Comparison of ENCODE assay signal across 25 cellular contexts in the genomic region with DNA sequence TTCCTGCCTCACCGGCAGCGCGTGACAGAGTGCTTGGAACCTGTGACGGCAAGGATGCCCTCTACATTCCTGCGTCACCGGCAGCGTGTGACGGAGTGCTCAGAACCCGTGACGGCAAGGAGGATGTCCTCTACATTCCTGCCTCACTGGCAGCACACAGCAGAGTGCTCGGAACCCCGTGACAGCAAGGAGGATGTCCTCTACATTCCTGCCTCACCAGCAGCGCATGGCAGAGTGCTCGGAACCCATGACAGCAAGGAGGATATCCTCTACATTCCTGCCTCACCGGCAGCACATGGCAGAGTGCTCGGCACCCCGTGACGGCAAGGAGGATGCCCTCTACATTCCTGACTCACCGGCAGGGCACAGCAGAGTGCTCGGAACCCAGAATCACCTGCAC.
A peak's percentile ranks its signal among the peaks of the same experiment; 100 is the strongest.
DNase-seq lines count a peak whose midpoint lies in the region; ATAC-seq, FAIRE-seq and TF ChIP-seq lines count a peak whose summit lies in the region.
"Had no signal": no experiment of that assay in that cellular context is flagged by ENCODE, and none has a peak within 500 bp of the region (broad histone marks: within the 10 kb centered on the region; RNA-seq: fewer than 3 reads in every experiment).

No MANE protein-coding gene starts in this region.

- H2BK5ac ChIP-seq in H1 (ENCODE audit: low read depth, low read length) (no peak overlapping the region), trophoblast cell (ENCODE audit: low read depth, low read length, poor library complexity) (no peak overlapping the region)

- H3K56ac ChIP-seq in H1 (replicated peaks; ENCODE audit: insufficient read length, low read depth, low read length) = no peak overlapping the region

- H3K4me3 ChIP-seq in H1 (ENCODE audit: extremely low read depth in 1 of 4, insufficient read depth in 2 of 4, low read depth in 3 of 4, low read length in 4 of 4) (no peak overlapping the region), right cardiac atrium (ENCODE audit: low read length) (no peak overlapping the region), trophoblast cell (ENCODE audit: low read depth, low read length) (peak overlapping the region; percentile 1)
- H3K4me3 ChIP-seq: GM23248, neural progenitor cell had no signal

- no peak overlapping the region for H3K4me3 Mint-ChIP-seq in stimulated activated naive CD8-positive, alpha-beta T cell treated with anti-CD3 and anti-CD28 coated beads, Interleukin-15, amount 100 ng/mL, for 72 hours
- H3K4me3 Mint-ChIP-seq: CD4-positive, alpha-beta T cell; neural progenitor cell had no signal

- H3K9ac ChIP-seq in H1 (replicated peaks in 1 of 4; ENCODE audit: extremely low read depth in 1 of 4, low read depth in 3 of 4, low read length in 3 of 4) (no peak overlapping the region), trophoblast cell (ENCODE audit: low read length) (no peak overlapping the region)
- H3K9ac ChIP-seq: GM23248, neural progenitor cell had no signal

- no peak overlapping the region for H3K4ac ChIP-seq in H1 (replicated peaks; ENCODE audit: insufficient read length, low read depth, low read length)
- no peak overlapping the region for H3K4ac ChIP-seq in trophoblast cell (ENCODE audit: low read depth, low read length)

- intact Hi-C loops in right cardiac atrium (cut with DNase I) = no loop called here

- TF ChIP-seq POLR2A in H1 (IDR thresholded peaks at IDR 0.05; ENCODE audit: control extremely low read depth in 1 of 2, low read depth in 2 of 2, low read length in 2 of 2) = no peak

- H2BK12ac ChIP-seq in H1 (ENCODE audit: low read depth, low read length) (no peak overlapping the region), trophoblast cell (ENCODE audit: low read length) (no peak overlapping the region)

- CTCF ChIA-PET in H1 (lab: Charles Lee; ENCODE audit: partially characterized antibody) = no interaction called here

- in situ Hi-C loops in Caki2 (cut with HindIII; ENCODE audit: low pct_unique_long_range_greater_than_20kb, low sequenced_read_pairs) = no loop called here

- H3K36me3 ChIP-seq in H1 (ENCODE audit: control insufficient read depth in 2 of 4, insufficient read depth in 4 of 4, low read length in 3 of 4) (no peaks in the 10 kb centered on the region), trophoblast cell (ENCODE audit: control insufficient read depth in 1 of 2, insufficient read depth in 2 of 2, low read length in 2 of 2) (peaks cover 0 to 3% of the 10 kb centered on the region in 2 experiments)
- H3K36me3 ChIP-seq: neural progenitor cell had no signal

- no peak for TF ChIP-seq RAD21 in H1 (IDR thresholded peaks at IDR 0.05 in 1 of 2, conservative IDR thresholded peaks at IDR 0.05 in 1 of 2; ENCODE audit: low read depth in 2 of 2, low read length in 2 of 2)

- H3K27me3 Mint-ChIP-seq in stimulated activated naive CD8-positive, alpha-beta T cell treated with anti-CD3 and anti-CD28 coated beads, Interleukin-15, amount 100 ng/mL, for 72 hours = peaks cover 5% of the 10 kb centered on the region
- H3K27me3 Mint-ChIP-seq: CD4-positive, alpha-beta T cell had no signal

- no peak overlapping the region for H3K23ac ChIP-seq in H1 (ENCODE audit: insufficient read length)
- no peak overlapping the region for H3K23ac ChIP-seq in trophoblast cell (ENCODE audit: low read length)

- H3K4me1 ChIP-seq in H1 (replicated peaks in 1 of 4; ENCODE audit: control insufficient read depth in 3 of 4, insufficient read depth in 4 of 4, low read length in 3 of 4) = peaks cover 0 to 2% (median 0%) of the 10 kb centered on the region in 4 experiments; a peak in 1 of 7 replicates
- H3K4me1 ChIP-seq in right cardiac atrium (ENCODE audit: control insufficient read depth, insufficient read depth, low read length) = peaks cover 2% of the 10 kb centered on the region
- peaks cover 3 to 12% of the 10 kb centered on the region in 2 experiments for H3K4me1 ChIP-seq in trophoblast cell (ENCODE audit: control insufficient read depth in 1 of 2, insufficient read depth in 2 of 2, low read length in 2 of 2)

- no peak overlapping the region for H3K27ac Mint-ChIP-seq in stimulated activated naive CD8-positive, alpha-beta T cell treated with anti-CD3 and anti-CD28 coated beads, Interleukin-15, amount 100 ng/mL, for 72 hours
- H3K27ac Mint-ChIP-seq: CD4-positive, alpha-beta T cell; neural progenitor cell had no signal

- peak; percentile 69 to 83 for ATAC-seq in right cardiac atrium
- no peak for ATAC-seq in HG03039 (IDR thresholded peaks at IDR 0.05; ENCODE audit: unreplicated experiment)
- ATAC-seq in stimulated activated naive CD8-positive, alpha-beta T cell treated with anti-CD3 and anti-CD28 coated beads, Interleukin-15, amount 100 ng/mL, for 72 hours = no peak

- TF ChIP-seq CTCF in H1 (IDR thresholded peaks at IDR 0.05; ENCODE audit: control extremely low read depth in 1 of 3, insufficient read depth in 1 of 3, low read depth in 1 of 3, low read length in 3 of 3) = no peak

- no peak overlapping the region for H2AK5ac ChIP-seq in H1 (ENCODE audit: low read depth, low read length)
- H2AK5ac ChIP-seq in trophoblast cell (ENCODE audit: low read length) = no peak overlapping the region

- peaks cover 6 to 7% of the 10 kb centered on the region in 2 donors for H3K9me3 Mint-ChIP-seq in stimulated activated naive CD8-positive, alpha-beta T cell treated with anti-CD3 and anti-CD28 coated beads, Interleukin-15, amount 100 ng/mL, for 72 hours
- H3K9me3 Mint-ChIP-seq: CD4-positive, alpha-beta T cell had no signal

- H3K18ac ChIP-seq in H1 (ENCODE audit: extremely low read depth, low read length) (no peak overlapping the region), trophoblast cell (ENCODE audit: low read length) (no peak overlapping the region)

- H4K12ac ChIP-seq in trophoblast cell (ENCODE audit: low read depth, low read length) = no peak overlapping the region

- no peak overlapping the region for H4K5ac ChIP-seq in H1 (ENCODE audit: insufficient read length, low read depth, low read length)

- H3K79me1 ChIP-seq in H1 (ENCODE audit: low read depth, low read length) (no peaks in the 10 kb centered on the region; the same call in 1 of the 2 replicates), trophoblast cell (ENCODE audit: low read length) (peaks cover 2% of the 10 kb centered on the region)

- H3K79me2 ChIP-seq in H1 (ENCODE audit: control insufficient read depth in 1 of 2, insufficient read depth in 2 of 2, low read length in 2 of 2) (no peaks in the 10 kb centered on the region), trophoblast cell (ENCODE audit: control insufficient read depth, insufficient read depth, low read length, poor library complexity) (no peaks in the 10 kb centered on the region)

- H3K4me1 Mint-ChIP-seq in stimulated activated naive CD8-positive, alpha-beta T cell treated with anti-CD3 and anti-CD28 coated beads, Interleukin-15, amount 100 ng/mL, for 72 hours = peaks cover 14% of the 10 kb centered on the region

- H4K8ac ChIP-seq in H1 (ENCODE audit: extremely low read depth, insufficient read depth, low read length) = no peak overlapping the region
- H4K8ac ChIP-seq in trophoblast cell (ENCODE audit: low read depth, low read length) = no peak overlapping the region

- no peak overlapping the region for H2BK20ac ChIP-seq in H1 (ENCODE audit: low read length)

- H3K14ac ChIP-seq in H1 (ENCODE audit: insufficient read length) = no peak overlapping the region
- no peak overlapping the region for H3K14ac ChIP-seq in trophoblast cell (ENCODE audit: low read length)

- H4K91ac ChIP-seq in H1 (replicated peaks; ENCODE audit: insufficient read length, low read length) (peak overlapping the region; percentile 45), trophoblast cell (ENCODE audit: low read depth, low read length) (no peak overlapping the region)

- DNase-seq in Caki2 (ENCODE audit: low read depth) (peak; percentile 94), H1 (ENCODE audit: low read depth in 1 of 2, low spot score in 2 of 2) (no peak), right cardiac atrium (no peak), trophoblast cell (no peak), COLO668 (lab: John Stamatoyannopoulos, UW; ENCODE audit: unreplicated experiment) (no peak), DMS 273 (lab: John Stamatoyannopoulos, UW; ENCODE audit: unreplicated experiment) (no peak)
- DNase-seq in stimulated activated naive CD8-positive, alpha-beta T cell treated with anti-CD3 and anti-CD28 coated beads, Interleukin-15, amount 100 ng/mL, for 72 hours = no peak
- DNase-seq: activated CD4-positive, alpha-beta T cell treated with anti-CD3 and anti-CD28 coated beads, Interleukin-2, amount 50 U/mL, for 48 hours; activated naive CD4-positive, alpha-beta T cell treated with anti-CD3 and anti-CD28 coated beads, Interleukin-2, amount 50 U/mL, for 16 hours; activated T-cell treated with anti-CD3 and anti-CD28 coated beads, Interleukin-2, amount 50 U/mL, for 1 hour; CD4-positive, alpha-beta T cell; DMS79 treated with DMSO at 0.1 percent for 48 hours; KBM-7; mesendoderm; NCI-H2081; NCI-H446 treated with DMSO at 0.1 percent for 48 hours; retina; stimulated activated naive CD4-positive, alpha-beta T cell treated with Interleukin-2 at 50 U/mL for 16 hours had no signal

- H3K4me2 ChIP-seq in H1 (ENCODE audit: insufficient read depth in 1 of 2, low read depth in 2 of 2, low read length in 2 of 2) (no peak overlapping the region), trophoblast cell (ENCODE audit: low read length) (no peak overlapping the region)
- H3K4me2 ChIP-seq: neural progenitor cell had no signal

- peaks cover 0 to 3% of the 10 kb centered on the region in 2 experiments for H4K20me1 ChIP-seq in H1 (replicated peaks in 1 of 2; ENCODE audit: control insufficient read depth in 1 of 2, insufficient read depth in 2 of 2, low read length in 2 of 2)

- no peak overlapping the region for H2BK15ac ChIP-seq in H1 (ENCODE audit: low read length)

- H3K27ac ChIP-seq in H1 (ENCODE audit: low read depth, low read length) = no peak overlapping the region
- H3K27ac ChIP-seq in right cardiac atrium (ENCODE audit: low read length) = no peak overlapping the region
- no peak overlapping the region for H3K27ac ChIP-seq in trophoblast cell (ENCODE audit: low read depth, low read length)
- H3K27ac ChIP-seq: GM23248, HL-60, neural progenitor cell had no signal

- no peaks in the 10 kb centered on the region; the same call in 1 of the 2 replicates for H3K23me2 ChIP-seq in H1 (ENCODE audit: low read depth, low read length)

- H2BK120ac ChIP-seq in H1 (replicated peaks; ENCODE audit: low read depth, low read length) = no peak overlapping the region
- no peak overlapping the region for H2BK120ac ChIP-seq in trophoblast cell (ENCODE audit: insufficient read depth, low read length, poor library complexity)

- H3K27me3 ChIP-seq in H1 (replicated peaks in 1 of 4; ENCODE audit: control insufficient read depth in 3 of 4, extremely low read depth in 1 of 4, insufficient read depth in 3 of 4, low read length in 3 of 4) (no peaks in the 10 kb centered on the region), right cardiac atrium (ENCODE audit: control insufficient read depth, insufficient read depth) (no peaks in the 10 kb centered on the region), trophoblast cell (ENCODE audit: insufficient read depth, low read length) (no peaks in the 10 kb centered on the region)
- H3K27me3 ChIP-seq: neural progenitor cell had no signal

- FAIRE-seq in H1 (lab: Jason Lieb, UNC) = no peak
- FAIRE-seq: endometrium, frontal cortex, GM18507 had no signal

- H3K9me3 ChIP-seq in H1 (ENCODE audit: insufficient read depth in 2 of 2, low read depth in 1 of 2, low read length in 1 of 2) (no peaks in the 10 kb centered on the region), right cardiac atrium (ENCODE audit: control insufficient read depth, low read length) (no peaks in the 10 kb centered on the region), trophoblast cell (ENCODE audit: insufficient read depth, low read depth, low read length) (peaks cover 8% of the 10 kb centered on the region)

- TF ChIP-seq EP300 in H1 (IDR thresholded peaks at IDR 0.05; ENCODE audit: borderline replicate concordance in 1 of 2, low read depth in 2 of 2, low read length in 2 of 2) = no peak

- 91% methylated on average over 19 of the region's 20 CpGs; no CpG with 5 or more reads in 1 of the 2 experiments for WGBS in H1 (ENCODE audit: extremely low coverage in 1 of 2, insufficient coverage in 1 of 2, insufficient read length in 1 of 2, insufficient replicate concordance in 2 of 2, low coverage in 1 of 2, low lambda C conversion rate in 2 of 2, missing lambda C conversion rate in 1 of 2), 2 experiments
- 62% methylated on average over 20 of the region's 20 CpGs for WGBS in right cardiac atrium
- WGBS in trophoblast cell (ENCODE audit: extremely low coverage, insufficient coverage, insufficient read length) = no CpG with 5 or more reads among the region's 20 CpGs

- POLR2A ChIA-PET in H1 (lab: Charles Lee; ENCODE audit: partially characterized antibody) = no interaction called here

- H2AFZ ChIP-seq in H1 (ENCODE audit: low read length) = no peak overlapping the region
- no peak overlapping the region for H2AFZ ChIP-seq in trophoblast cell (ENCODE audit: insufficient read depth, low read length, poor library complexity)
- H2AFZ ChIP-seq: GM23248, neural progenitor cell had no signal

Comparison
In these comparisons a context has a peak if more than half of its experiments do, and no peak if none do; other contexts are left out.
1. ATAC-seq: peak in right cardiac atrium (2 of 2); none in HG03039 (single experiment) and stimulated activated naive CD8-positive, alpha-beta T cell treated with anti-CD3 and anti-CD28 coated beads, Interleukin-15, amount 100 ng/mL, for 72 hours (single experiment).